Comparison of ENCODE assay signal across 7 cellular contexts in the genomic region with DNA sequence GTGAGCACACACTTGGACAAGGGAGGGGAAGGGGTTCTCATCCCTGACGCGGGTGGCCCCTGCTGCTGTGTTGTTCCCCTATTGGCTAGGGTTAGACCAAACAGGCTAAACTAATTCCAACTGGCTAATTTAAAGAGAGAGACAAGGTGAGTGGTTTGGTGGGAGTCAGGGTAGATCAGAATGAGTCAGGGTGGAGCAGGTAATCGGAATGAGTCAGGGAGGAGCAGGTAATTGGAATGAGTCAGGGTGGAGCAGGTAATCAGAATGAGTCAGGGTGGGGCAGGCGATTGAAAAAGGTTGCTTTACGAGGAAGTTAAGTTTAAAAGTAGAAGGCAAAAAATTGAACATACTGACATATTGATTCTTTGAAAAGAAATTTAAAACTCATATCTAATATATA. TPM values are rescaled to one million over a fixed set of nuclear protein-coding genes. Genes with fewer than 3 reads are reported as not detected.
A peak's percentile ranks its signal among the peaks of the same experiment; 100 is the strongest.
DNase-seq lines count a peak whose midpoint lies in the region; ATAC-seq and TF ChIP-seq lines count a peak whose summit lies in the region.
"Not testable (repeated sequence)": the region's sequence is repeated elsewhere in the genome, so short reads cannot be mapped to it uniquely, and the experiment has no call there.

No MANE protein-coding gene starts in this region.

- H3K9ac ChIP-seq in PC-3 (ENCODE audit: low read length) = not testable (repeated sequence)

- POLR2A ChIA-PET in PC-3 (lab: Charles Lee; ENCODE audit: unreplicated experiment) = not testable (repeated sequence)

- H2AFZ ChIP-seq in PC-3 (ENCODE audit: low read length) = not testable (repeated sequence)

- BruUV-seq in Calu3 (replicated peaks; lab: Mats Ljungman, UMichigan); PC-3 (replicated peaks; lab: Mats Ljungman, UMichigan): not testable (repeated sequence)

- H3K4me3 Mint-ChIP-seq in Calu3 (ENCODE audit: low read depth, unreplicated experiment); activated CD4-positive, alpha-beta T cell treated with anti-CD3 and anti-CD28 coated beads, Interleukin-2, amount 10 ng/mL, durations not matched to agents 24 days and 14 days; central memory CD8-positive, alpha-beta T cell; stimulated activated memory B cell treated with anti-CD40 and anti-IgM and Interleukin-4, amounts not matched to agents 10 μg/mL and 1 μg/mL and 100 μg/mL, for 72 hours: not testable (repeated sequence)

- H3K4me3 ChIP-seq in PC-3 (ENCODE audit: low read length); mucosa of descending colon: not testable (repeated sequence)

- H3K79me2 ChIP-seq in PC-3 (ENCODE audit: low read length) = peaks cover 32% of the 10 kb centered on the region

- peaks cover 11% of the 10 kb centered on the region for H3K36me3 Mint-ChIP-seq in Calu3 (ENCODE audit: insufficient read depth, unreplicated experiment)
- not testable (repeated sequence) for H3K36me3 Mint-ChIP-seq in activated CD4-positive, alpha-beta T cell treated with anti-CD3 and anti-CD28 coated beads, Interleukin-2, amount 10 ng/mL, durations not matched to agents 24 days and 14 days (ENCODE audit: low read depth)
- H3K36me3 Mint-ChIP-seq in central memory CD8-positive, alpha-beta T cell (ENCODE audit: insufficient read depth) = peaks cover 10% of the 10 kb centered on the region
- peaks cover 22% of the 10 kb centered on the region for H3K36me3 Mint-ChIP-seq in stimulated activated memory B cell treated with anti-CD40 and anti-IgM and Interleukin-4, amounts not matched to agents 10 μg/mL and 1 μg/mL and 100 μg/mL, for 72 hours

- not testable (repeated sequence) for DNase-seq in Calu3; activated CD4-positive, alpha-beta T cell treated with anti-CD3 and anti-CD28 coated beads, Interleukin-2, amount 10 ng/mL, durations not matched to agents 24 days and 14 days; central memory CD8-positive, alpha-beta T cell (ENCODE audit: low spot score in 2 of 2)
- DNase-seq in PC-3 = peak; percentile 25
- peak; percentile 51 for DNase-seq in islet precursor cell
- peak in 2 of 3 donors; percentile 22 to 31 for DNase-seq in mucosa of descending colon

- not testable (repeated sequence) for H3K27me3 Mint-ChIP-seq in Calu3 (ENCODE audit: unreplicated experiment); activated CD4-positive, alpha-beta T cell treated with anti-CD3 and anti-CD28 coated beads, Interleukin-2, amount 10 ng/mL, durations not matched to agents 24 days and 14 days; central memory CD8-positive, alpha-beta T cell; stimulated activated memory B cell treated with anti-CD40 and anti-IgM and Interleukin-4, amounts not matched to agents 10 μg/mL and 1 μg/mL and 100 μg/mL, for 72 hours

- not testable (repeated sequence) for H3K9me2 ChIP-seq in PC-3 (replicated peaks; ENCODE audit: low read length)

- not testable (repeated sequence) for H3K9me3 Mint-ChIP-seq in Calu3 (ENCODE audit: low read depth, unreplicated experiment); activated CD4-positive, alpha-beta T cell treated with anti-CD3 and anti-CD28 coated beads, Interleukin-2, amount 10 ng/mL, durations not matched to agents 24 days and 14 days; central memory CD8-positive, alpha-beta T cell; stimulated activated memory B cell treated with anti-CD40 and anti-IgM and Interleukin-4, amounts not matched to agents 10 μg/mL and 1 μg/mL and 100 μg/mL, for 72 hours

- H3F3A ChIP-seq in PC-3 (ENCODE audit: low read length, unreplicated experiment) = not testable (repeated sequence)

- peak overlapping the region; percentile 20 for H3K27ac Mint-ChIP-seq in Calu3 (ENCODE audit: unreplicated experiment)
- H3K27ac Mint-ChIP-seq in activated CD4-positive, alpha-beta T cell treated with anti-CD3 and anti-CD28 coated beads, Interleukin-2, amount 10 ng/mL, durations not matched to agents 24 days and 14 days = peak overlapping the region; percentile 63
- H3K27ac Mint-ChIP-seq in central memory CD8-positive, alpha-beta T cell (ENCODE audit: low read depth) = peak overlapping the region; percentile 25
- H3K27ac Mint-ChIP-seq in stimulated activated memory B cell treated with anti-CD40 and anti-IgM and Interleukin-4, amounts not matched to agents 10 μg/mL and 1 μg/mL and 100 μg/mL, for 72 hours = peak overlapping the region; percentile 36

- CTCF ChIA-PET in Calu3 (lab: Charles Lee); PC-3 (lab: Charles Lee): not testable (repeated sequence)

- H3K4me1 Mint-ChIP-seq in Calu3 (ENCODE audit: low read depth, unreplicated experiment); activated CD4-positive, alpha-beta T cell treated with anti-CD3 and anti-CD28 coated beads, Interleukin-2, amount 10 ng/mL, durations not matched to agents 24 days and 14 days: not testable (repeated sequence)
- H3K4me1 Mint-ChIP-seq in central memory CD8-positive, alpha-beta T cell = peaks cover 28% of the 10 kb centered on the region
- peaks cover 29% of the 10 kb centered on the region for H3K4me1 Mint-ChIP-seq in stimulated activated memory B cell treated with anti-CD40 and anti-IgM and Interleukin-4, amounts not matched to agents 10 μg/mL and 1 μg/mL and 100 μg/mL, for 72 hours

- intact Hi-C loops in Calu3 (cut with micrococcal nuclease; ENCODE audit: unreplicated experiment) (loop anchor here (5.0 to 10.0 kb wide), 2 partner anchors 885 to 1637 kb away; a partner anchor contains a TSS), PC-3 (cut with micrococcal nuclease) (loop anchor here (5.0 kb wide), 1 partner anchor 77 kb away; no protein-coding TSS in a partner anchor)
- intact Hi-C loops in activated CD4-positive, alpha-beta T cell treated with anti-CD3 and anti-CD28 coated beads, Interleukin-2, amount 10 ng/mL, durations not matched to agents 24 days and 14 days (cut with micrococcal nuclease) = loop anchor here (5.0 kb wide), 1 partner anchor 1637 kb away; no protein-coding TSS in a partner anchor
- intact Hi-C loops in mucosa of descending colon (cut with DNase I, micrococcal nuclease) = not testable (repeated sequence)

- peaks cover 21% of the 10 kb centered on the region for H3K36me3 ChIP-seq in PC-3 (ENCODE audit: low read depth, low read length)
- H3K36me3 ChIP-seq in mucosa of descending colon (ENCODE audit: low read depth) = not testable (repeated sequence)

- H3K4me2 ChIP-seq in PC-3 (ENCODE audit: low read length) = not testable (repeated sequence)

- not testable (repeated sequence) for H3K9me3 ChIP-seq in PC-3 (ENCODE audit: low read length); mucosa of descending colon

- not testable (repeated sequence) for TF ChIP-seq CTCF in Calu3 (IDR thresholded peaks at IDR 0.05; ENCODE audit: unreplicated experiment); PC-3 (conservative IDR thresholded peaks at IDR 0.05; ENCODE audit: low read depth, low read length); mucosa of descending colon (IDR thresholded peaks at IDR 0.05)

- not testable (repeated sequence) for H4K20me1 ChIP-seq in PC-3 (ENCODE audit: low read length)

- H3K4me1 ChIP-seq in PC-3 (ENCODE audit: insufficient read depth, low read length); mucosa of descending colon (ENCODE audit: low read depth): not testable (repeated sequence)

- ATAC-seq in PC-3; central memory CD8-positive, alpha-beta T cell (replicated peaks; ENCODE audit: extremely low read depth, poor library complexity, severe bottlenecking); stimulated activated memory B cell treated with anti-CD40 and anti-IgM and Interleukin-4, amounts not matched to agents 10 μg/mL and 1 μg/mL and 100 μg/mL, for 72 hours: not testable (repeated sequence)
- peak; percentile 62 for ATAC-seq in mucosa of descending colon

- H3K27me3 ChIP-seq in PC-3 (ENCODE audit: low read length) = not testable (repeated sequence)

- not testable (repeated sequence) for H3K27ac ChIP-seq in PC-3 (ENCODE audit: low read length)

RNA-seq across cellular contexts. Expression of a gene that starts 13.3 kb away (rescaled TPM):
- total RNA-seq in Calu3 (2022) = 46.4 and 54.0 TPM in 2 replicates
- total RNA-seq in PC-3 (2014; rRNA removed) = 6.6 and 14.4 TPM in 2 replicates
- 37.9 and 42.0 TPM in 2 replicates for total RNA-seq in activated CD4-positive, alpha-beta T cell treated with anti-CD3 and anti-CD28 coated beads, Interleukin-2, amount 10 ng/mL, durations not matched to agents 24 days and 14 days
- total RNA-seq in mucosa of descending colon = 10 to 100 TPM; 62.1 to 75.8 (median 72.6) TPM

RNA-seq across cellular contexts. Expression of a gene that starts 47.1 kb away (rescaled TPM):
- total RNA-seq in Calu3 (2022) (11.2 and 11.3 TPM in 2 replicates), PC-3 (2014; rRNA removed) (6.9 and 7.2 TPM in 2 replicates), mucosa of descending colon (10 to 100 TPM in 1 of 3 donors, 1 to 10 TPM in 2; 9.1 to 11.5 (median 9.2) TPM)
- 0.31 and 0.49 TPM in 2 replicates for total RNA-seq in activated CD4-positive, alpha-beta T cell treated with anti-CD3 and anti-CD28 coated beads, Interleukin-2, amount 10 ng/mL, durations not matched to agents 24 days and 14 days
